In the genomic region with DNA sequence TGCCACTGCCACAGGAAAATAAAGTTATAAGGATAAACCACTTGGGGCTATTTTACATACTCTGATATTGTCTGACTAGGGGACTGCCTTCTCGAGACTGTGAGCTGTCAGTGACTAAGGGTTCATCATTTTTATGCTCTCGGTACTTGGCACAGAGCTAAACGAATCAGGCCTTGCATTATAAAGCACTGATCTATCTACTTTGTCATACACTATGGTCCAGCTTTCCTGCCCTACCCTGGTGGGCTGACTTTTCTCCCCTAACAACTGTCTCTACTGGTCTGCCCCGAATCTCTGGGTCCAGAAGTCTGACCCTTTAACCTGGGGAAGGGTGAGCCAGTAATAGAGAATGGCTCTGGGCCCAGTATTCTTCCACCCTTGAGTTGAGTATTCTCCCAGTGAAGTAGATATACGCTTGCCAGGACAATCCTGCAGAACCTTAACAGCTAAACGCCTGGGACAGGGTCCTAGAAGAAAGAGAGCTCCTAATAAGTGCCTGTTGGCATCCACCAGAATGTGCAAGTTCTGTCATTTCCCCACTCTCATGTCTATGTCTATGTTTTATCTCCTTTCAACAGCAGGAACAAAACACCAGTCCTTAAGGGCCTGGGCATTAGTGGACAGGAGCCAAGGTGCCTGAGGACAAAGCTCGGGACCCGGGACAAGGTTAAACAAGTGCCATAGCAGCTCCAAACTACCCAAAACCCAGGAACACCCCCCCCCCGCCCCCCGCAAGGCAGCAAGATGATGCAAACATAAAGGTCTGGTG, we compare ENCODE assay signal across 8 cellular contexts. TPM values are rescaled to one million over a fixed set of nuclear protein-coding genes. Genes with fewer than 3 reads are reported as not detected.
DNase-seq lines count a peak whose midpoint lies in the region; ATAC-seq, FAIRE-seq and TF ChIP-seq lines count a peak whose summit lies in the region.

No MANE protein-coding gene starts in this region.

- no peaks in the 10 kb centered on the region for H3K9me3 Mint-ChIP-seq in GM23338
- H3K9me3 Mint-ChIP-seq in activated B cell treated with CpG ODN at 0.5 μM for 24 hours: no peaks in the 10 kb centered on the region

- H4K20me1 ChIP-seq in GM23338 (replicated peaks; ENCODE audit: insufficient read depth): no peaks in the 10 kb centered on the region; the same call in 1 of the 2 replicates

- ATAC-seq in GM23338: no peak
- ATAC-seq in activated B cell treated with CpG ODN at 0.5 μM for 24 hours (ENCODE audit: low read depth): no peak
- no peak for ATAC-seq in GM19463 (IDR thresholded peaks at IDR 0.05; ENCODE audit: unreplicated experiment)

- no peaks in the 10 kb centered on the region for H3K9me2 ChIP-seq in GM23338 (ENCODE audit: insufficient read depth)

- H3K27ac ChIP-seq in GM23338 (ENCODE audit: low read depth) (peak overlapping the region; percentile 82), left ventricle myocardium inferior (replicated peaks) (peak overlapping the region; percentile 95), skin epidermis (peak overlapping the region in 13 of 21 experiments; percentile 1 to 94 (median 84)), small intestine (ENCODE audit: low read depth in 1 of 2, low read length in 1 of 2) (no peak overlapping the region)

- H3K4me2 ChIP-seq in GM23338: peak overlapping the region; percentile 81

- no peaks in the 10 kb centered on the region for H3K9me3 ChIP-seq in left ventricle myocardium inferior (replicated peaks)
- no peaks in the 10 kb centered on the region for H3K9me3 ChIP-seq in small intestine (ENCODE audit: control insufficient read depth, low read depth)

- DNase-seq in GM23338 (ENCODE audit: low spot score) (no peak), activated B cell treated with CpG ODN at 0.5 μM for 24 hours (no peak), left ventricle myocardium inferior (no peak), GM19239 (ENCODE audit: insufficient read length, low spot score) (no peak), small intestine (no peak)
- no peak for DNase-seq in stimulated activated naive CD4-positive, alpha-beta T cell treated with Interleukin-2 at 50 U/mL for 16 hours (lab: John Stamatoyannopoulos, UW)

- H3K36me3 Mint-ChIP-seq in GM23338 (ENCODE audit: low read depth) (peaks cover 14% of the 10 kb centered on the region), activated B cell treated with CpG ODN at 0.5 μM for 24 hours (ENCODE audit: low read depth) (no peaks in the 10 kb centered on the region)

- no peak for TF ChIP-seq CTCF in GM23338 (conservative IDR thresholded peaks at IDR 0.05; ENCODE audit: low read depth in 2 of 2)
- TF ChIP-seq CTCF in activated B cell treated with CpG ODN at 0.5 μM for 24 hours (IDR thresholded peaks at IDR 0.05): no peak
- no peak for TF ChIP-seq CTCF in left ventricle myocardium inferior (IDR thresholded peaks at IDR 0.05; ENCODE audit: borderline replicate concordance)

- H3K4me3 Mint-ChIP-seq in GM23338: peak overlapping the region; percentile 88
- H3K4me3 Mint-ChIP-seq in activated B cell treated with CpG ODN at 0.5 μM for 24 hours: peak overlapping the region; percentile 60

- H3K36me3 ChIP-seq in GM23338 (ENCODE audit: insufficient read depth) (no peaks in the 10 kb centered on the region), left ventricle myocardium inferior (peaks cover 13% of the 10 kb centered on the region), small intestine (ENCODE audit: control insufficient read depth in 2 of 2, insufficient read depth in 2 of 2, low read length in 2 of 2) (no peaks in the 10 kb centered on the region)

- H3K4me3 ChIP-seq in GM23338: peak overlapping the region; percentile 87
- H3K4me3 ChIP-seq in left ventricle myocardium inferior: peak overlapping the region; percentile 88
- peak overlapping the region in 6 of 7 experiments; percentile 36 to 69 (median 62) for H3K4me3 ChIP-seq in skin epidermis
- H3K4me3 ChIP-seq in small intestine (ENCODE audit: low read depth in 1 of 2, low read length in 2 of 2): no peak overlapping the region

- H3F3A ChIP-seq in GM23338 (replicated peaks; ENCODE audit: low read depth): 0 out of 2 replicates have a peak, but pooled peaks cover 9% of the 10 kb centered on the region

- peaks cover 6% of the 10 kb centered on the region for H3K27me3 Mint-ChIP-seq in GM23338 (ENCODE audit: insufficient read depth, low read depth, poor library complexity)
- H3K27me3 Mint-ChIP-seq in activated B cell treated with CpG ODN at 0.5 μM for 24 hours: peaks cover 56% of the 10 kb centered on the region

- FAIRE-seq in GM19239 (lab: Jason Lieb, UNC) (no peak), small intestine (lab: Jason Lieb, UNC) (no peak)

- H3K4me1 Mint-ChIP-seq in GM23338: peaks cover 20% of the 10 kb centered on the region
- H3K4me1 Mint-ChIP-seq in activated B cell treated with CpG ODN at 0.5 μM for 24 hours: peaks cover 11% of the 10 kb centered on the region

- WGBS in small intestine, 3 donors: 69 to 81% (median 75%) methylated on average over 10 of the region's 10 CpGs

- H3K27me3 ChIP-seq in GM23338 (ENCODE audit: insufficient read depth) (peaks cover 10% of the 10 kb centered on the region), left ventricle myocardium inferior (ENCODE audit: low read depth) (no peaks in the 10 kb centered on the region), small intestine (ENCODE audit: control insufficient read depth in 2 of 2, insufficient read depth in 2 of 2, low read length in 2 of 2) (peaks cover 4 to 12% of the 10 kb centered on the region in 2 donors)

- H3K4me1 ChIP-seq in GM23338 (ENCODE audit: insufficient read depth): peaks cover 8% of the 10 kb centered on the region
- H3K4me1 ChIP-seq in left ventricle myocardium inferior: peaks cover 68% of the 10 kb centered on the region
- peaks cover 0 to 4% of the 10 kb centered on the region in 2 donors for H3K4me1 ChIP-seq in small intestine (ENCODE audit: control insufficient read depth in 2 of 2, insufficient read depth in 1 of 2, low read depth in 1 of 2, low read length in 1 of 2)

- CTCF ChIA-PET in activated B cell treated with CpG ODN at 0.5 μM for 24 hours (lab: Charles Lee): no interaction called here

- POLR2A ChIA-PET in activated B cell treated with CpG ODN at 0.5 μM for 24 hours (lab: Charles Lee): no interaction called here

- no peak overlapping the region for H2AFZ ChIP-seq in GM23338

- H3K27ac Mint-ChIP-seq in GM23338 (peak overlapping the region; percentile 79; the same call in 1 of the 2 replicates), activated B cell treated with CpG ODN at 0.5 μM for 24 hours (no peak overlapping the region)

- peaks cover 7% of the 10 kb centered on the region; the same call in 1 of the 2 replicates for H3K79me2 ChIP-seq in GM23338 (replicated peaks; ENCODE audit: insufficient read depth)

- intact Hi-C loops in activated B cell treated with CpG ODN at 0.5 μM for 24 hours (cut with micrococcal nuclease): no loop called here
- intact Hi-C loops in left ventricle myocardium inferior (cut with micrococcal nuclease): no loop called here

TF ChIP-seq in GM23338, 12 proteins besides CTCF, POLR2A, EP300 and RAD21 (continues in another document):
- TF ChIP-seq REST (IDR thresholded peaks at IDR 0.05; ENCODE audit: unreplicated experiment): no peak

RNA-seq across cellular contexts. Expression of gene LARP6, which starts 1.3 kb away (rescaled TPM):
- total RNA-seq in GM23338 (2014; rRNA removed; shearing (Covaris generic)): 19.7 and 22.4 TPM in 2 replicates
- polyA plus RNA-seq in GM23338 (2016; fragmentation: Nextera tagmentation; extraction: Ambion mirVana): 18.0 and 20.0 TPM in 2 replicates
- not detected in 2 replicates for total RNA-seq in activated B cell treated with CpG ODN at 0.5 μM for 24 hours
- total RNA-seq in left ventricle myocardium inferior: 50.6 TPM
- polyA plus RNA-seq in small intestine: 1 to 10 TPM in 2 of 3 donors, not detected in 1; 3.0 to 7.1 TPM

RNA-seq across cellular contexts. Expression of gene THAP10, which starts 39.5 kb away (rescaled TPM):
- total RNA-seq in GM23338 (2014; rRNA removed; shearing (Covaris generic)): 5.5 and 5.7 TPM in 2 replicates
- polyA plus RNA-seq in GM23338 (2016; fragmentation: Nextera tagmentation; extraction: Ambion mirVana): 4.5 and 8.2 TPM in 2 replicates
- 0.27 and 0.34 TPM in 2 replicates for total RNA-seq in activated B cell treated with CpG ODN at 0.5 μM for 24 hours
- 5.6 TPM for total RNA-seq in left ventricle myocardium inferior
- 1 to 10 TPM in 2 of 3 donors, under 1 TPM in 1; 0.89 to 2.4 (median 1.1) TPM for polyA plus RNA-seq in small intestine

RNA-seq across cellular contexts. Expression of gene LRRC49, which starts 39.9 kb away (rescaled TPM):
- total RNA-seq in GM23338 (2014; rRNA removed; shearing (Covaris generic)): 13.3 and 14.6 TPM in 2 replicates
- 6.9 and 8.5 TPM in 2 replicates for polyA plus RNA-seq in GM23338 (2016; fragmentation: Nextera tagmentation; extraction: Ambion mirVana)
- total RNA-seq in activated B cell treated with CpG ODN at 0.5 μM for 24 hours: 0.84 and 1.0 TPM in 2 replicates
- total RNA-seq in left ventricle myocardium inferior: 86.6 TPM
- polyA plus RNA-seq in small intestine: 1 to 10 TPM in 1 of 3 donors, under 1 TPM in 2; 0.81 to 2.0 (median 0.89) TPM

Comparison
In these comparisons a context has a peak if more than half of its experiments do, and no peak if none do; other contexts are left out.
1. H3K27ac ChIP-seq: peak in GM23338 (single experiment), left ventricle myocardium inferior (single experiment) and skin epidermis (13 of 21); none in small intestine (0 of 2).
2. H3K4me3 ChIP-seq: peak in GM23338 (single experiment), left ventricle myocardium inferior (single experiment) and skin epidermis (6 of 7); none in small intestine (0 of 2).
3. RNA of gene LARP6, which starts 1.3 kb away (total RNA-seq): 50.6 TPM in left ventricle myocardium inferior (single experiment) and 19.7 to 22.4 TPM in GM23338; not detected in activated B cell treated with CpG ODN at 0.5 μM for 24 hours; every median in the first group is over 10 times any median in the second.